Comparison of ENCODE assay signal across 17 cellular contexts in the genomic region with DNA sequence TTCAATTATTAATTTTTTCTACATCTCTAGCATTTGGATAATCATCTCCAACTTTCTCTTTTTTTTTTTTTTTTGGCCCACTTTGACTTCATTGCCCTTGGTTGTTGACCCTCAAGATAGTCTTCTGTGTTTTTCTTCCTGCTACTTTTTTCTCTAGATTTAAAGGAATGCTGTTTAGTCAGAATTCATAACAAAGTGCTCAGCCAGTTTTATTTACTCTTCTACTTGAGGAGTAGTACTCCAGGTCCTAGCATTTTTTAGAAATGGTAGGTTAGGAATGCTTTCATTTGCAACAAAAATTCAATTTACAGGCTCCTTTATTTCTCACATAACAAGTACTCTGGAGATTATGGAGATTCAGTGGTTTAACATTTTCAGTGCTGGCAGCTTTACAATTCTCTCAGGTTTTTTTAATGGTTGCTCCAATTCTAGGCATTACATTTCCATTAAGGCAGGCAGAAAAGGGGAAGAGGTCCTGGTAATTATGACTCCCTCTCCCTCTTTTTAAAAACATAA.
"Had no signal": no experiment of that assay in that cellular context is flagged by ENCODE, and none has a peak within 500 bp of the region (broad histone marks: within the 10 kb centered on the region; RNA-seq: fewer than 3 reads in every experiment).

No MANE protein-coding gene starts in this region.

- H3K27ac ChIP-seq: cardiac muscle cell, neural progenitor cell, stomach had no signal

- H3K4me2 ChIP-seq: neural progenitor cell had no signal

- H3K36me3 Mint-ChIP-seq: neural progenitor cell, type B pancreatic cell had no signal

- H2AFZ ChIP-seq: neural progenitor cell had no signal

- H3K4me1 Mint-ChIP-seq: activated naive CD8-positive, alpha-beta T cell treated with anti-CD3 and anti-CD28 coated beads for 36 hours; activated T-helper 17 cell treated with anti-CD3 and anti-CD28 coated beads, Interleukin-2, amount 50 U/mL, for 72 hours; neural progenitor cell had no signal

- H3K9ac ChIP-seq: neural progenitor cell had no signal

- DNase-seq: activated naive CD4-positive, alpha-beta T cell; activated naive CD8-positive, alpha-beta T cell treated with anti-CD3 and anti-CD28 coated beads for 36 hours; activated T-cell treated with anti-CD3 and anti-CD28 coated beads, Interleukin-2, amount 50 U/mL, for 24 hours; erythroblast; foreskin fibroblast; naive thymus-derived CD8-positive, alpha-beta T cell; small intestine; stimulated activated CD4-positive, alpha-beta T cell treated with anti-CD3 and anti-CD28 coated beads, Interleukin-15, amount 100 ng/mL, for 24 hours; stomach; T-helper 1 cell had no signal

- H3K27me3 Mint-ChIP-seq: activated naive CD8-positive, alpha-beta T cell treated with anti-CD3 and anti-CD28 coated beads for 36 hours; activated T-cell treated with anti-CD3 and anti-CD28 coated beads, Interleukin-2, amount 50 U/mL, for 24 hours; activated T-helper 17 cell treated with anti-CD3 and anti-CD28 coated beads, Interleukin-2, amount 50 U/mL, for 72 hours; naive thymus-derived CD8-positive, alpha-beta T cell; stimulated activated memory B cell treated with anti-CD40 and anti-IgM and Interleukin-4, amounts not matched to agents 10 μg/mL and 1 μg/mL and 100 μg/mL, for 72 hours; type B pancreatic cell had no signal

- H3K27ac Mint-ChIP-seq: activated naive CD8-positive, alpha-beta T cell treated with anti-CD3 and anti-CD28 coated beads for 36 hours; activated T-cell treated with anti-CD3 and anti-CD28 coated beads, Interleukin-2, amount 50 U/mL, for 24 hours; activated T-helper 17 cell treated with anti-CD3 and anti-CD28 coated beads, Interleukin-2, amount 50 U/mL, for 72 hours; mesothelial cell of epicardium; neural progenitor cell; stimulated activated memory B cell treated with anti-CD40 and anti-IgM and Interleukin-4, amounts not matched to agents 10 μg/mL and 1 μg/mL and 100 μg/mL, for 72 hours; type B pancreatic cell had no signal

- H3K4me3 Mint-ChIP-seq: activated naive CD8-positive, alpha-beta T cell treated with anti-CD3 and anti-CD28 coated beads for 36 hours; activated T-cell treated with anti-CD3 and anti-CD28 coated beads, Interleukin-2, amount 50 U/mL, for 24 hours; activated T-helper 17 cell treated with anti-CD3 and anti-CD28 coated beads, Interleukin-2, amount 50 U/mL, for 72 hours; mesothelial cell of epicardium; naive thymus-derived CD8-positive, alpha-beta T cell; neural progenitor cell; stimulated activated memory B cell treated with anti-CD40 and anti-IgM and Interleukin-4, amounts not matched to agents 10 μg/mL and 1 μg/mL and 100 μg/mL, for 72 hours; type B pancreatic cell had no signal

- H3K9me3 Mint-ChIP-seq: activated naive CD8-positive, alpha-beta T cell treated with anti-CD3 and anti-CD28 coated beads for 36 hours; activated T-cell treated with anti-CD3 and anti-CD28 coated beads, Interleukin-2, amount 50 U/mL, for 24 hours; activated T-helper 17 cell treated with anti-CD3 and anti-CD28 coated beads, Interleukin-2, amount 50 U/mL, for 72 hours; mesothelial cell of epicardium; naive thymus-derived CD8-positive, alpha-beta T cell; neural progenitor cell; stimulated activated memory B cell treated with anti-CD40 and anti-IgM and Interleukin-4, amounts not matched to agents 10 μg/mL and 1 μg/mL and 100 μg/mL, for 72 hours; type B pancreatic cell had no signal

- H3K36me3 ChIP-seq: cardiac muscle cell, neural progenitor cell had no signal

- H3K9me3 ChIP-seq: stomach had no signal

- H3K4me1 ChIP-seq: neural progenitor cell, stomach had no signal

- H3K27me3 ChIP-seq: cardiac muscle cell, neural progenitor cell, stomach had no signal

- H3K4me3 ChIP-seq: cardiac muscle cell, neural progenitor cell, stomach had no signal

- ATAC-seq: activated T-helper 17 cell treated with anti-CD3 and anti-CD28 coated beads, Interleukin-2, amount 50 U/mL, for 72 hours; naive thymus-derived CD8-positive, alpha-beta T cell; sciatic nerve; stimulated activated memory B cell treated with anti-CD40 and anti-IgM and Interleukin-4, amounts not matched to agents 10 μg/mL and 1 μg/mL and 100 μg/mL, for 72 hours had no signal
